In the genomic region with DNA sequence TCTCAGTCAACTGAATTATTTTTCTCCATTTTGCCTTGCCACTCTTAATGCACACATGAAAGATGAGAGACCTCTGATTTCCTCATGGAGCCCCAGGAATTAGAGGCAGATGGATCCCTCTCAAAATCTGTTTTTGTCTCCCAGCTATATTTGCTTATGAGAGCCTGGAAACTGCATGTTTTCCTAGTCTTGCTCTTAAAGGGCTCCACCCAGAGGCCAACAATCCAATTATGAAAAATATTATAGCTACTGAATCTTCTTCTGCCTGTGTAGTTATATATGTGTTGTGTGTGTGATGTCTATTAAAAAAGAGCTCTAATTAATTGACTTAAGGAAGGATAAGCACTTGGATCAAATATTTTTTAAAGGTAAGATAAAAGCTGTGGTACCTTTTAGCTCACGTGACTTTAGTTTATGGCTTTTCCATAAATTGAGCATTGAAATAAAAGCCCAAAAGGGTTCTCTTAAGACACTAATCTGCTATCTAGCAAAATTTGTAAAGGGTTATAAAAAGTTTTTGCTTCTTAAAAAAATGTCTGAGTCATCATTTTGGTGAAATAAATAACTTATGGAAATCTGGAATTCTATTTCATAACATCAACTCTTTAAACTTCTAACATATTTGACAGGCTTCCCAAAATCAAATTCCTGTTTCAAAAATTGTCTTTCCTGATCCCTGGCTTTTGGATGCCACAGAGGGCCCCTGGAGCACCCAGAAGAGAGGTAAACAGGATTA, we compare ENCODE assay signal across 10 cellular contexts. TPM values are rescaled to one million over a fixed set of nuclear protein-coding genes. Genes with fewer than 3 reads are reported as not detected.
DNase-seq lines count a peak whose midpoint lies in the region; ATAC-seq and TF ChIP-seq lines count a peak whose summit lies in the region.
"Had no signal": no experiment of that assay in that cellular context is flagged by ENCODE, and none has a peak within 500 bp of the region (broad histone marks: within the 10 kb centered on the region; RNA-seq: fewer than 3 reads in every experiment).

No MANE protein-coding gene starts in this region.

- DNase-seq in natural killer cell treated with Interleukin-12 subunit alpha and Interleukin-12 subunit beta and Interleukin-15 and Interleukin-18, amount 100 ng/mL, for 72 hours (ENCODE audit: low spot score): peak; percentile 15
- no peak for DNase-seq in natural killer cell
- DNase-seq in NCI-H2171 treated with DMSO at 0.1 percent for 48 hours (lab: John Stamatoyannopoulos, UW): peak; percentile 73
- no peak for DNase-seq in brain microvascular endothelial cell
- DNase-seq in upper lobe of right lung: no peak
- DNase-seq in activated naive CD4-positive, alpha-beta T cell treated with anti-CD3 and anti-CD28 coated beads, Interleukin-2, amount 50 U/mL, for 72 hours (ENCODE audit: low spot score in 2 of 2): no peak
- DNase-seq: stimulated activated CD4-positive, alpha-beta T cell treated with anti-CD3 and anti-CD28 coated beads, Interleukin-2, amount 100 ng/mL, for 48 hours had no signal

- H3K4me3 ChIP-seq in brain microvascular endothelial cell (ENCODE audit: low read depth, low read length) (no peak overlapping the region), upper lobe of right lung (no peak overlapping the region)
- H3K4me3 ChIP-seq: HAP-1 had no signal

- H3K27me3 ChIP-seq in brain microvascular endothelial cell (replicated peaks): peaks cover 5% of the 10 kb centered on the region
- no peaks in the 10 kb centered on the region for H3K27me3 ChIP-seq in upper lobe of right lung

- H3K27me3 Mint-ChIP-seq in natural killer cell treated with Interleukin-12 subunit alpha and Interleukin-12 subunit beta and Interleukin-15 and Interleukin-18, amount 100 ng/mL, for 72 hours: no peaks in the 10 kb centered on the region
- H3K27me3 Mint-ChIP-seq in natural killer cell (ENCODE audit: low read depth in 2 of 2): peaks cover 0 to 2% of the 10 kb centered on the region in 2 donors

- no peaks in the 10 kb centered on the region for H3K9me3 ChIP-seq in upper lobe of right lung
- H3K9me3 ChIP-seq: HAP-1 had no signal

- no peak overlapping the region for H3K4me3 Mint-ChIP-seq in natural killer cell treated with Interleukin-12 subunit alpha and Interleukin-12 subunit beta and Interleukin-15 and Interleukin-18, amount 100 ng/mL, for 72 hours
- no peak overlapping the region for H3K4me3 Mint-ChIP-seq in natural killer cell

- H3K4me1 Mint-ChIP-seq in natural killer cell treated with Interleukin-12 subunit alpha and Interleukin-12 subunit beta and Interleukin-15 and Interleukin-18, amount 100 ng/mL, for 72 hours (ENCODE audit: low read depth in 2 of 2): no peaks in the 10 kb centered on the region
- peaks cover 4 to 6% of the 10 kb centered on the region in 2 donors for H3K4me1 Mint-ChIP-seq in natural killer cell

- no peak for ATAC-seq in natural killer cell treated with Interleukin-12 subunit alpha and Interleukin-12 subunit beta and Interleukin-15 and Interleukin-18, amount 100 ng/mL, for 72 hours
- ATAC-seq in natural killer cell (no peak), upper lobe of right lung (no peak), HG03520 (IDR thresholded peaks at IDR 0.05; ENCODE audit: unreplicated experiment) (no peak), GM19351 (IDR thresholded peaks at IDR 0.05; ENCODE audit: unreplicated experiment) (no peak)
- no peak for ATAC-seq in activated naive CD4-positive, alpha-beta T cell treated with anti-CD3 and anti-CD28 coated beads, Interleukin-2, amount 50 U/mL, for 72 hours

- intact Hi-C loops in natural killer cell (cut with micrococcal nuclease) (loop anchor here (1.0 kb wide), 1 partner anchor 232 kb away; no protein-coding TSS in a partner anchor), upper lobe of right lung (cut with DNase I) (no loop called here)

- H3K9me3 Mint-ChIP-seq in natural killer cell treated with Interleukin-12 subunit alpha and Interleukin-12 subunit beta and Interleukin-15 and Interleukin-18, amount 100 ng/mL, for 72 hours: no peaks in the 10 kb centered on the region
- H3K9me3 Mint-ChIP-seq in natural killer cell: no peaks in the 10 kb centered on the region
- H3K9me3 Mint-ChIP-seq in activated naive CD4-positive, alpha-beta T cell treated with anti-CD3 and anti-CD28 coated beads, Interleukin-2, amount 50 U/mL, for 72 hours: peaks cover 0 to 3% of the 10 kb centered on the region in 2 donors

- no peaks in the 10 kb centered on the region for H3K4me1 ChIP-seq in upper lobe of right lung
- H3K4me1 ChIP-seq: HAP-1 had no signal

- TF ChIP-seq CTCF in natural killer cell (IDR thresholded peaks at IDR 0.05) (no peak), brain microvascular endothelial cell (IDR thresholded peaks at IDR 0.05; ENCODE audit: low read depth, low read length, missing control alignments) (peak; percentile 43), upper lobe of right lung (IDR thresholded peaks at IDR 0.05) (peak; percentile 22)

- in situ Hi-C loops in brain microvascular endothelial cell (cut with HindIII; ENCODE audit: low pct_ligation_motif_present, low sequenced_read_pairs): no loop called here

- H3K36me3 ChIP-seq in brain microvascular endothelial cell (replicated peaks) (no peaks in the 10 kb centered on the region), upper lobe of right lung (no peaks in the 10 kb centered on the region)
- H3K36me3 ChIP-seq: HAP-1 had no signal

- no peaks in the 10 kb centered on the region for H3K36me3 Mint-ChIP-seq in natural killer cell treated with Interleukin-12 subunit alpha and Interleukin-12 subunit beta and Interleukin-15 and Interleukin-18, amount 100 ng/mL, for 72 hours
- no peaks in the 10 kb centered on the region for H3K36me3 Mint-ChIP-seq in natural killer cell
- no peaks in the 10 kb centered on the region for H3K36me3 Mint-ChIP-seq in activated naive CD4-positive, alpha-beta T cell treated with anti-CD3 and anti-CD28 coated beads, Interleukin-2, amount 50 U/mL, for 72 hours

- no peak overlapping the region for H3K27ac Mint-ChIP-seq in natural killer cell treated with Interleukin-12 subunit alpha and Interleukin-12 subunit beta and Interleukin-15 and Interleukin-18, amount 100 ng/mL, for 72 hours
- H3K27ac Mint-ChIP-seq in natural killer cell: no peak overlapping the region
- no peak overlapping the region for H3K27ac Mint-ChIP-seq in activated naive CD4-positive, alpha-beta T cell treated with anti-CD3 and anti-CD28 coated beads, Interleukin-2, amount 50 U/mL, for 72 hours

- H3K27ac ChIP-seq in brain microvascular endothelial cell: no peak overlapping the region
- no peak overlapping the region for H3K27ac ChIP-seq in upper lobe of right lung

RNA-seq across cellular contexts. Expression of a gene that starts 31.2 kb away (rescaled TPM):
- total RNA-seq in natural killer cell treated with Interleukin-12 subunit alpha and Interleukin-12 subunit beta and Interleukin-15 and Interleukin-18, amount 100 ng/mL, for 72 hours: not detected
- total RNA-seq in natural killer cell: not detected
- 0.23 TPM for total RNA-seq in upper lobe of right lung
- not detected for total RNA-seq in activated naive CD4-positive, alpha-beta T cell treated with anti-CD3 and anti-CD28 coated beads, Interleukin-2, amount 50 U/mL, for 72 hours

RNA-seq across cellular contexts. Expression of a gene that starts 45.6 kb away (rescaled TPM):
- total RNA-seq in natural killer cell treated with Interleukin-12 subunit alpha and Interleukin-12 subunit beta and Interleukin-15 and Interleukin-18, amount 100 ng/mL, for 72 hours: not detected
- not detected for total RNA-seq in natural killer cell
- total RNA-seq in upper lobe of right lung: not detected
- not detected for total RNA-seq in activated naive CD4-positive, alpha-beta T cell treated with anti-CD3 and anti-CD28 coated beads, Interleukin-2, amount 50 U/mL, for 72 hours

RNA-seq across cellular contexts. Expression of a gene that starts 59.0 kb away (rescaled TPM):
- total RNA-seq in natural killer cell treated with Interleukin-12 subunit alpha and Interleukin-12 subunit beta and Interleukin-15 and Interleukin-18, amount 100 ng/mL, for 72 hours: 100 to 1,000 TPM in 1 of 2 donors, 10 to 100 TPM in 1; 89.7 to 164 TPM
- total RNA-seq in natural killer cell (100 to 1,000 TPM in 2 of 3 donors, 10 to 100 TPM in 1; 89.1 to 109 (median 107) TPM), upper lobe of right lung (78.8 TPM)
- total RNA-seq in activated naive CD4-positive, alpha-beta T cell treated with anti-CD3 and anti-CD28 coated beads, Interleukin-2, amount 50 U/mL, for 72 hours: 100 to 1,000 TPM; 114 to 126 TPM

Comparison
In these comparisons a context has a peak if more than half of its experiments do, and no peak if none do; other contexts are left out.
1. DNase-seq: peak in natural killer cell treated with Interleukin-12 subunit alpha and Interleukin-12 subunit beta and Interleukin-15 and Interleukin-18, amount 100 ng/mL, for 72 hours (single experiment) and NCI-H2171 treated with DMSO at 0.1 percent for 48 hours (single experiment); none in natural killer cell (single experiment), brain microvascular endothelial cell (single experiment), upper lobe of right lung (single experiment) and activated naive CD4-positive, alpha-beta T cell treated with anti-CD3 and anti-CD28 coated beads, Interleukin-2, amount 50 U/mL, for 72 hours (0 of 2).